1 cellular context compared by ENCODE assay signal in genomic region chr2:231401101-231401500, GRCh38. TPM values are rescaled to one million over a fixed set of nuclear protein-coding genes. Genes with fewer than 3 reads are reported as not detected.
"Had no signal": no experiment of that assay in that cellular context is flagged by ENCODE, and none has a peak within 500 bp of the region (broad histone marks: within the 10 kb centered on the region; RNA-seq: fewer than 3 reads in every experiment).

No MANE protein-coding gene starts in this region.

RNA-seq across cellular contexts. Expression of gene B3GNT7, which starts 5.6 kb away (rescaled TPM):
- polyA plus RNA-seq: naive thymus-derived CD4-positive, alpha-beta T cell had no signal
